Comparison of ENCODE assay signal across 18 cellular contexts in the genomic region with DNA sequence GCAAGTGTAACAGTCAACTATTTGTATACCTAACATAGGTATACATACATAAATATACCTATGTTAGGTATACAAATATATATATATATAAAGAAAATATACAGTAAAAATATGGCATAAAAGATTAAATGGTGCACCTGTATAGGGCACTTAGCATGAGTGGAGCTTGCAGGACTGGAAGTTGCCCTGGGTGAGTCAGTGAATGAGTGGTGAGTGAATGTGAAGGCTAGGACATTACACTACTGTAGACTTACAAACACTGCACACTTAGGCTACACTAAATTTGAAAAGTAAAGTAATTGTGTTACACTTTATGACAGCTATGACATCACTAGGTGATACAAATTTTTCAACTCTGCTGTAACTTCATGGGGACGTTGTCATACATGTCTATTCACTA.
"Had no signal": no experiment of that assay in that cellular context is flagged by ENCODE, and none has a peak within 500 bp of the region (broad histone marks: within the 10 kb centered on the region; RNA-seq: fewer than 3 reads in every experiment).

No MANE protein-coding gene starts in this region.

- H3K4me3 ChIP-seq: cardiac muscle cell, dorsolateral prefrontal cortex, lower lobe of right lung, right atrium auricular region, skin epidermis, transverse colon had no signal

- H3K36me3 ChIP-seq: cardiac muscle cell had no signal

- DNase-seq: activated CD4-positive, alpha-beta T cell treated with anti-CD3 and anti-CD28 coated beads, Interleukin-2, amount 50 U/mL, for 1 hour; activated naive CD4-positive, alpha-beta T cell treated with Interleukin-2 at 50 U/mL for 16 hours; activated T-cell treated with anti-CD3 and anti-CD28 coated beads for 4 hours; aorta; dorsolateral prefrontal cortex; left cardiac atrium; lower lobe of right lung; nephron progenitor cell; occipital lobe; stimulated activated CD4-positive, alpha-beta T cell treated with anti-CD3 and anti-CD28 coated beads, Interleukin-15, amount 100 ng/mL, for 24 hours; stimulated activated CD4-positive, alpha-beta T cell treated with anti-CD3 and anti-CD28 coated beads, Interleukin-4, amount 100 ng/mL, for 1 hour; stimulated activated naive B cell treated with anti-CD40 and anti-IgM and Interleukin-4, amounts not matched to agents 10 μg/mL and 1 μg/mL and 100 μg/mL, for 72 hours; transverse colon had no signal

- H3K4me3 Mint-ChIP-seq: mesothelial cell of epicardium; nephron progenitor cell; stimulated activated naive B cell treated with anti-CD40 and anti-IgM and Interleukin-4, amounts not matched to agents 10 μg/mL and 1 μg/mL and 100 μg/mL, for 72 hours; T-helper 2 cell treated with Interferon-gamma antibody and Interleukin-4, amounts not matched to agents 5 μg/mL and 100 μg/mL, for 36 hours had no signal

- H3K9me3 Mint-ChIP-seq: mesothelial cell of epicardium; nephron progenitor cell; stimulated activated naive B cell treated with anti-CD40 and anti-IgM and Interleukin-4, amounts not matched to agents 10 μg/mL and 1 μg/mL and 100 μg/mL, for 72 hours; T-helper 2 cell treated with Interferon-gamma antibody and Interleukin-4, amounts not matched to agents 5 μg/mL and 100 μg/mL, for 36 hours had no signal

- H3K27ac Mint-ChIP-seq: mesothelial cell of epicardium; stimulated activated naive B cell treated with anti-CD40 and anti-IgM and Interleukin-4, amounts not matched to agents 10 μg/mL and 1 μg/mL and 100 μg/mL, for 72 hours; T-helper 2 cell treated with Interferon-gamma antibody and Interleukin-4, amounts not matched to agents 5 μg/mL and 100 μg/mL, for 36 hours had no signal

- H3K27me3 ChIP-seq: cardiac muscle cell, dorsolateral prefrontal cortex, right atrium auricular region, transverse colon had no signal

- H3K27ac ChIP-seq: cardiac muscle cell, lower lobe of right lung, skin epidermis, transverse colon had no signal

- H3K9me3 ChIP-seq: lower lobe of right lung, right atrium auricular region, transverse colon had no signal

- ATAC-seq: lower lobe of right lung; stimulated activated naive B cell treated with anti-CD40 and anti-IgM and Interleukin-4, amounts not matched to agents 10 μg/mL and 1 μg/mL and 100 μg/mL, for 72 hours had no signal
